In the genomic region with DNA sequence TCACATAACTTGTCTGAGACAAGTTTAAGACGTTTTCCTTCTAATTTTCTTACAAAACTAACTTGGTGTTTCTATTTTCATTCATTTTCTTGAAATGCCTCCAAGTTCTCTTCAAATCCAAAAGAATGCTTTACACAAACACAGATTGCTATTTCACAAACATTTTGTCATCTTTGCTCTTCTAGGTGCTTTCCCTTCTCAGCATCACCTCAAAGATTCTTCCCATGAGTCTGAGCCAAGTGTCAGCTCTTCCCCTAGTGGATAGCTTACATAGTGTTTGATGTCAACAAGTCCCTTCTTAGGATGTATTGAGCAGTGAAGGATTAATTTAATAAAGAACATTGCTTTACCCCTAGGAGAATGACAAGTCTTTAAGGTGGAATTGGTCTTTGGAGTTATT, we compare ENCODE assay signal across 12 cellular contexts. TPM values are rescaled to one million over a fixed set of nuclear protein-coding genes. Genes with fewer than 3 reads are reported as not detected.
DNase-seq lines count a peak whose midpoint lies in the region; ATAC-seq and TF ChIP-seq lines count a peak whose summit lies in the region.
"Had no signal": no experiment of that assay in that cellular context is flagged by ENCODE, and none has a peak within 500 bp of the region (broad histone marks: within the 10 kb centered on the region; RNA-seq: fewer than 3 reads in every experiment).

No MANE protein-coding gene starts in this region.

- H3K4me1 ChIP-seq in fibroblast of lung (ENCODE audit: control insufficient read depth, extremely low read depth, insufficient read depth, low read length) (peaks cover 3% of the 10 kb centered on the region), sigmoid colon (peaks cover 0 to 20% (median 13%) of the 10 kb centered on the region in 4 donors)
- H3K4me1 ChIP-seq: gastrocnemius medialis, left ventricle myocardium inferior had no signal

- WGBS in sigmoid colon, 2 donors: 41 to 51% methylated on average over 1 of the region's 1 CpG

- no peak overlapping the region for H3K9ac ChIP-seq in fibroblast of lung (ENCODE audit: insufficient read depth, low read length)

- no peaks in the 10 kb centered on the region for H3K79me2 ChIP-seq in fibroblast of lung (ENCODE audit: control insufficient read depth, insufficient read depth, low read length)

- TF ChIP-seq CTCF in GM12873 (IDR thresholded peaks at IDR 0.05; ENCODE audit: insufficient read depth, low read depth, low read length, missing control alignments): peak; percentile 24
- peak; percentile 25 to 28 for TF ChIP-seq CTCF in fibroblast of lung (conservative IDR thresholded peaks at IDR 0.05 in 1 of 2, IDR thresholded peaks at IDR 0.05 in 1 of 2; ENCODE audit: low read depth in 1 of 2, low read length in 2 of 2)
- TF ChIP-seq CTCF in sigmoid colon (IDR thresholded peaks at IDR 0.05): peak in 1 of 4 experiments; percentile 25

- ATAC-seq in GM18873 (IDR thresholded peaks at IDR 0.05; ENCODE audit: low FRiP score, unreplicated experiment) (no peak), HG03097 (IDR thresholded peaks at IDR 0.05; ENCODE audit: low FRiP score, unreplicated experiment) (no peak)
- ATAC-seq: gastrocnemius medialis had no signal

- H4K20me1 ChIP-seq in fibroblast of lung (ENCODE audit: control insufficient read depth, extremely low read depth, insufficient read depth, low read length): no peaks in the 10 kb centered on the region

- no peak overlapping the region for H3K27ac ChIP-seq in fibroblast of lung (ENCODE audit: insufficient read depth, low read length)
- H3K27ac ChIP-seq in sigmoid colon: peak overlapping the region; percentile 7 to 48 (median 29)
- H3K27ac ChIP-seq: gastrocnemius medialis, left ventricle myocardium inferior, ovary had no signal

- no peak for TF ChIP-seq POLR2A in sigmoid colon (IDR thresholded peaks at IDR 0.05)

- TF ChIP-seq EP300 in sigmoid colon (IDR thresholded peaks at IDR 0.05): no peak

- H3K4me3 ChIP-seq in fibroblast of lung (replicated peaks in 1 of 4; ENCODE audit: control extremely low read depth in 1 of 4, insufficient read depth in 1 of 4, low read depth in 3 of 4, low read length in 4 of 4) (no peak overlapping the region), sigmoid colon (no peak overlapping the region)
- H3K4me3 ChIP-seq: gastrocnemius medialis, left ventricle myocardium inferior, ovary had no signal

- H3K27me3 ChIP-seq in fibroblast of lung (ENCODE audit: control insufficient read depth, insufficient read depth, low read length): no peaks in the 10 kb centered on the region
- no peaks in the 10 kb centered on the region for H3K27me3 ChIP-seq in sigmoid colon
- H3K27me3 ChIP-seq: gastrocnemius medialis, ovary had no signal

- intact Hi-C loops in sigmoid colon (cut with DNase I): no loop called here

- H3K9me3 ChIP-seq in fibroblast of lung (ENCODE audit: control insufficient read depth, insufficient read depth, low read depth, low read length) (no peaks in the 10 kb centered on the region), sigmoid colon (no peaks in the 10 kb centered on the region)
- H3K9me3 ChIP-seq: gastrocnemius medialis, left ventricle myocardium inferior, ovary had no signal

- H2AFZ ChIP-seq in fibroblast of lung (ENCODE audit: low read length): no peak overlapping the region

- H3K36me3 ChIP-seq in fibroblast of lung (ENCODE audit: control insufficient read depth, insufficient read depth, low read length) (no peaks in the 10 kb centered on the region), sigmoid colon (no peaks in the 10 kb centered on the region)
- H3K36me3 ChIP-seq: gastrocnemius medialis, left ventricle myocardium inferior, ovary had no signal

- peak overlapping the region; percentile 55 for H3K4me2 ChIP-seq in fibroblast of lung (ENCODE audit: extremely low read depth, insufficient read depth, low read length)

- DNase-seq in RPMI8226 (peak; percentile 11), fibroblast of lung (ENCODE audit: low read depth in 2 of 2) (peak; percentile 59 to 84), sigmoid colon (no peak), activated gamma-delta T cell treated with Interleukin-2 at 50 U/mL for 16 hours (no peak)
- DNase-seq: gastrocnemius medialis; left ventricle myocardium inferior; NCI-H526; ovary; stimulated activated CD4-positive, alpha-beta T cell treated with anti-CD3 and anti-CD28 coated beads, Interleukin-4, amount 100 ng/mL, for 4 hours had no signal

RNA-seq across cellular contexts. Expression of a gene that starts 38.1 kb away (rescaled TPM):
- total RNA-seq in fibroblast of lung (19.5 and 60.8 TPM in 2 replicates), sigmoid colon (10 to 100 TPM; 50.1 to 83.8 (median 58.4) TPM)
- polyA plus RNA-seq in fibroblast of lung (45.2 and 84.3 TPM in 2 replicates), sigmoid colon (1 to 10 TPM in 2 of 3 donors, under 1 TPM in 1; 0.23 to 3.6 (median 3.1) TPM)
- 24.8 and 52.1 TPM in 2 replicates for polyA plus RNA-seq in fibroblast of lung (2012)
- 22.7 and 27.6 TPM in 2 replicates for polyA minus RNA-seq in fibroblast of lung (ENCODE audit: low replicate concordance)

Comparison
In these comparisons a context has a peak if more than half of its experiments do, and no peak if none do; other contexts are left out.
1. DNase-seq: peak in RPMI8226 (single experiment) and fibroblast of lung (2 of 2); none in sigmoid colon (single experiment) and activated gamma-delta T cell treated with Interleukin-2 at 50 U/mL for 16 hours (single experiment).